In the genomic region with DNA sequence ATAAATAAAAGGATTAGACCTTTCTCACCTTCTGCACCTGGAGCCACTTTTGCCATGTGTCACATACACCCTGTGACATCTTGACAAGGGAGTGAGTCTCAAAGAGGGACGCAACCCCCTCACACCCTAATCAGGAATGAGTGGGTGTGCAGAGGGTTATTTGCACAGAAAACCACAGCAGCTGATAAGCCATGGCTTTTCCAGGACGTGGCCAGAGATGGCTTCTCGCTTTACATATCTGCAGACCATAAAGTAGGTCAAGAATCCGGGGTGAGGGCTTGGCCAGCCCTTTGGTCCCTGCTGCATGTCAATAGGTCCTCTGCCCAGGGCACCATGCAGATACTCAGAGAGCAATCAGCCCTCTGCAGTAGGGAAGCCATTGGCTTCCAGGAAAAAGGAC, we compare ENCODE assay signal across 1 cellular context.
TF ChIP-seq lines count a peak whose summit lies in the region.

No MANE protein-coding gene starts in this region.

TF ChIP-seq in K562, 482 proteins besides CTCF, POLR2A, EP300 and RAD21 (continued from another document and continues in another):
- TF ChIP-seq, protein P1, sequence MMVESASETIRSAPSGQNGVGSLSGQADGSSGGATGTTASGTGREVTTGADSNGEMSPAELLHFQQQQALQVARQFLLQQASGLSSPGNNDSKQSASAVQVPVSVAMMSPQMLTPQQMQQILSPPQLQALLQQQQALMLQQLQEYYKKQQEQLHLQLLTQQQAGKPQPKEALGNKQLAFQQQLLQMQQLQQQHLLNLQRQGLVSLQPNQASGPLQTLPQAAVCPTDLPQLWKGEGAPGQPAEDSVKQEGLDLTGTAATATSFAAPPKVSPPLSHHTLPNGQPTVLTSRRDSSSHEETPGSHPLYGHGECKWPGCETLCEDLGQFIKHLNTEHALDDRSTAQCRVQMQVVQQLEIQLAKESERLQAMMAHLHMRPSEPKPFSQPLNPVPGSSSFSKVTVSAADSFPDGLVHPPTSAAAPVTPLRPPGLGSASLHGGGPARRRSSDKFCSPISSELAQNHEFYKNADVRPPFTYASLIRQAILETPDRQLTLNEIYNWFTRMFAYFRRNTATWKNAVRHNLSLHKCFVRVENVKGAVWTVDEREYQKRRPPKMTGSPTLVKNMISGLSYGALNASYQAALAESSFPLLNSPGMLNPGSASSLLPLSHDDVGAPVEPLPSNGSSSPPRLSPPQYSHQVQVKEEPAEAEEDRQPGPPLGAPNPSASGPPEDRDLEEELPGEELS (CRISPR knock-in tag; IDR thresholded peaks at IDR 0.05; ENCODE audit: borderline replicate concordance), result no peak
- peak; percentile 71 for TF ChIP-seq FOSL1 (tag; conservative IDR thresholded peaks at IDR 0.05)
- TF ChIP-seq ESRRA (IDR thresholded peaks at IDR 0.05; ENCODE audit: borderline replicate concordance, low read depth), result peak; percentile 92; the same call in 1 of the 2 replicates
- peak; percentile 86 for TF ChIP-seq CBFB (CRISPR knock-in tag; IDR thresholded peaks at IDR 0.05)
- TF ChIP-seq CXXC5 (CRISPR knock-in tag; IDR thresholded peaks at IDR 0.05), result peak; percentile 87
- 0 out of 2 replicates have a peak, but pooled peaks have one; percentile 36 for TF ChIP-seq ZBED1 (IDR thresholded peaks at IDR 0.05)
- TF ChIP-seq RCOR1 (IDR thresholded peaks at IDR 0.05; ENCODE audit: borderline replicate concordance in 1 of 2, low read depth in 2 of 2, low read length in 2 of 2), result peak; percentile 81 to 100; a peak in 3 of 4 replicates
- TF ChIP-seq TEAD1 (CRISPR knock-in tag; IDR thresholded peaks at IDR 0.05), result peak; percentile 82 to 98; a peak in 3 of 4 replicates
- peak; percentile 98 to 100 for TF ChIP-seq FOXA3 (CRISPR knock-in tag; conservative IDR thresholded peaks at IDR 0.05 in 1 of 2, IDR thresholded peaks at IDR 0.05 in 1 of 2)
- peak; percentile 95; the same call in 1 of the 2 replicates for TF ChIP-seq RNF2 (IDR thresholded peaks at IDR 0.05)
- peak; percentile 79 for TF ChIP-seq BCOR (IDR thresholded peaks at IDR 0.05)
- TF ChIP-seq ZNF318 (IDR thresholded peaks at IDR 0.05; ENCODE audit: borderline replicate concordance in 1 of 2, low read depth in 1 of 2), result peak in 1 of 2 experiments; percentile 39; a peak in 1 of 4 replicates
- TF ChIP-seq ETV5 (CRISPR knock-in tag; IDR thresholded peaks at IDR 0.05; ENCODE audit: low read depth), result no peak
- peak; percentile 84 for TF ChIP-seq CTBP1 (IDR thresholded peaks at IDR 0.05; ENCODE audit: borderline replicate concordance)
- TF ChIP-seq KLF16 (IDR thresholded peaks at IDR 0.05), result peak; percentile 94
- peak in 1 of 2 experiments; percentile 86; a peak in 2 of 4 replicates for TF ChIP-seq HDAC1 (IDR thresholded peaks at IDR 0.05)
- TF ChIP-seq TEAD4 (IDR thresholded peaks at IDR 0.05; ENCODE audit: low read length), result peak; percentile 90
- no peak for TF ChIP-seq TEAD4 (CRISPR knock-in tag; IDR thresholded peaks at IDR 0.05; ENCODE audit: borderline replicate concordance)
- peak; percentile 83 for TF ChIP-seq SMAD4 (CRISPR knock-in tag; conservative IDR thresholded peaks at IDR 0.05)
- TF ChIP-seq CREBBP (IDR thresholded peaks at IDR 0.05; ENCODE audit: low read depth, low read length), result no peak
- TF ChIP-seq FOXA1 (IDR thresholded peaks at IDR 0.05; ENCODE audit: borderline replicate concordance), result peak; percentile 80
- TF ChIP-seq STAT5A (IDR thresholded peaks at IDR 0.05; ENCODE audit: borderline replicate concordance, low read length), result peak; percentile 56
- peak; percentile 82 for TF ChIP-seq MEIS2 (IDR thresholded peaks at IDR 0.05; ENCODE audit: partially characterized antibody)
- peak; percentile 76; the same call in 1 of the 2 replicates for TF ChIP-seq ZNF766 (CRISPR knock-in tag; conservative IDR thresholded peaks at IDR 0.05)
- peak; percentile 71; the same call in 1 of the 2 replicates for TF ChIP-seq SMAD3 (CRISPR knock-in tag; conservative IDR thresholded peaks at IDR 0.05)
- TF ChIP-seq ZMIZ1 (IDR thresholded peaks at IDR 0.05; ENCODE audit: low read depth in 2 of 2, low read length in 2 of 2), result 0 out of 4 replicates have a peak, but pooled peaks of 1 of the 2 experiments have one; percentile 53
- 0 out of 2 replicates have a peak, but pooled peaks have one; percentile 28 for TF ChIP-seq ETV1 (tag; conservative IDR thresholded peaks at IDR 0.05; ENCODE audit: low read depth)
- TF ChIP-seq, protein P2, sequence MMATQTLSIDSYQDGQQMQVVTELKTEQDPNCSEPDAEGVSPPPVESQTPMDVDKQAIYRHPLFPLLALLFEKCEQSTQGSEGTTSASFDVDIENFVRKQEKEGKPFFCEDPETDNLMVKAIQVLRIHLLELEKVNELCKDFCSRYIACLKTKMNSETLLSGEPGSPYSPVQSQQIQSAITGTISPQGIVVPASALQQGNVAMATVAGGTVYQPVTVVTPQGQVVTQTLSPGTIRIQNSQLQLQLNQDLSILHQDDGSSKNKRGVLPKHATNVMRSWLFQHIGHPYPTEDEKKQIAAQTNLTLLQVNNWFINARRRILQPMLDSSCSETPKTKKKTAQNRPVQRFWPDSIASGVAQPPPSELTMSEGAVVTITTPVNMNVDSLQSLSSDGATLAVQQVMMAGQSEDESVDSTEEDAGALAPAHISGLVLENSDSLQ (IDR thresholded peaks at IDR 0.05), result peak; percentile 68
- TF ChIP-seq DPF2 (IDR thresholded peaks at IDR 0.05), result peak; percentile 75
- TF ChIP-seq MCM5 (IDR thresholded peaks at IDR 0.05; ENCODE audit: low read depth), result no peak
- TF ChIP-seq PHF20 (IDR thresholded peaks at IDR 0.05; ENCODE audit: partially characterized antibody), result no peak
- no peak for TF ChIP-seq TARDBP (IDR thresholded peaks at IDR 0.05)
- TF ChIP-seq ZNF239 (CRISPR knock-in tag; IDR thresholded peaks at IDR 0.05), result 0 out of 2 replicates have a peak, but pooled peaks have one; percentile 35
- peak; percentile 91 for TF ChIP-seq CBFA2T3 (IDR thresholded peaks at IDR 0.05)
- TF ChIP-seq RUNX1 (IDR thresholded peaks at IDR 0.05; ENCODE audit: low read depth), result peak; percentile 91
- TF ChIP-seq HEY1 (CRISPR knock-in tag; IDR thresholded peaks at IDR 0.05; ENCODE audit: borderline replicate concordance), result peak; percentile 76; the same call in 1 of the 2 replicates
- 0 out of 2 replicates have a peak, but pooled peaks have one; percentile 42 for TF ChIP-seq ZNF644 (tag; IDR thresholded peaks at IDR 0.05; ENCODE audit: low read depth)
- TF ChIP-seq ARID1B (IDR thresholded peaks at IDR 0.05), result peak; percentile 84
- peak; percentile 59; the same call in 1 of the 2 replicates for TF ChIP-seq POLR2AphosphoS5 (IDR thresholded peaks at IDR 0.05; ENCODE audit: control insufficient read depth, insufficient read depth, low read depth, low read length)
- TF ChIP-seq ZFP36 (IDR thresholded peaks at IDR 0.05; ENCODE audit: low read depth, low read length, partially characterized antibody), result peak; percentile 44
- TF ChIP-seq BHLHE40 (IDR thresholded peaks at IDR 0.05; ENCODE audit: low read length), result peak; percentile 79
- TF ChIP-seq ZNF589 (CRISPR knock-in tag; IDR thresholded peaks at IDR 0.05; ENCODE audit: low read depth), result 0 out of 2 replicates have a peak, but pooled peaks have one; percentile 16
- peak; percentile 70 for TF ChIP-seq JUND (IDR thresholded peaks at IDR 0.05; ENCODE audit: borderline replicate concordance, low read depth, low read length)
- TF ChIP-seq JUND (tag; IDR thresholded peaks at IDR 0.05; ENCODE audit: borderline replicate concordance, low read depth, low read length), result peak; percentile 12; the same call in 1 of the 3 replicates
- TF ChIP-seq, protein P3, sequence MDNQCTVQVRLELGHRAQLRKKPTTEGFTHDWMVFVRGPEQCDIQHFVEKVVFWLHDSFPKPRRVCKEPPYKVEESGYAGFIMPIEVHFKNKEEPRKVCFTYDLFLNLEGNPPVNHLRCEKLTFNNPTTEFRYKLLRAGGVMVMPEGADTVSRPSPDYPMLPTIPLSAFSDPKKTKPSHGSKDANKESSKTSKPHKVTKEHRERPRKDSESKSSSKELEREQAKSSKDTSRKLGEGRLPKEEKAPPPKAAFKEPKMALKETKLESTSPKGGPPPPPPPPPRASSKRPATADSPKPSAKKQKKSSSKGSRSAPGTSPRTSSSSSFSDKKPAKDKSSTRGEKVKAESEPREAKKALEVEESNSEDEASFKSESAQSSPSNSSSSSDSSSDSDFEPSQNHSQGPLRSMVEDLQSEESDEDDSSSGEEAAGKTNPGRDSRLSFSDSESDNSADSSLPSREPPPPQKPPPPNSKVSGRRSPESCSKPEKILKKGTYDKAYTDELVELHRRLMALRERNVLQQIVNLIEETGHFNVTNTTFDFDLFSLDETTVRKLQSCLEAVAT (IDR thresholded peaks at IDR 0.05), result peak in 1 of 2 experiments; percentile 97; a peak in 2 of 4 replicates
